Comparison of ENCODE assay signal across 8 cellular contexts in genomic region chr1:166975361-166976129, GRCh38. TPM values are rescaled to one million over a fixed set of nuclear protein-coding genes. Genes with fewer than 3 reads are reported as not detected.
A peak's percentile ranks its signal among the peaks of the same experiment; 100 is the strongest.
DNase-seq lines count a peak whose midpoint lies in the region; ATAC-seq and TF ChIP-seq lines count a peak whose summit lies in the region.

ILDR2 (minus strand) TSS chr1:166975540; CDS start chr1:166975268, 272 bp downstream.

- intact Hi-C loops in heart right ventricle (cut with DNase I), result loop anchor here in 3 of 10 donors (5.0 to 10.0 kb wide), 3 partner anchors 61 to 82 kb away; no protein-coding TSS in a partner anchor

- ATAC-seq in GM18909 (IDR thresholded peaks at IDR 0.05; ENCODE audit: poor library complexity, unreplicated experiment) (peak; percentile 68), HG03354 (IDR thresholded peaks at IDR 0.05; ENCODE audit: poor library complexity, severe bottlenecking, unreplicated experiment) (peak; percentile 74), heart right ventricle (peak; percentile 57 to 92 (median 82))

- H3K27me3 ChIP-seq in heart right ventricle, result peaks cover 0 to 69% (median 36%) of the 10 kb centered on the region in 7 donors

- H3K36me3 Mint-ChIP-seq in activated naive CD8-positive, alpha-beta T cell, result no peaks in the 10 kb centered on the region
- no peaks in the 10 kb centered on the region for H3K36me3 Mint-ChIP-seq in progenitor cell of endocrine pancreas (ENCODE audit: insufficient read depth)

- no peaks in the 10 kb centered on the region for H3K9me3 ChIP-seq in heart right ventricle

- WGBS in heart right ventricle, 2 donors, result 1% methylated on average over 54 to 97 of the region's 97 CpGs
- under 1% methylated on average over 97 of the region's 97 CpGs for whole genome bisulfite sequencing in urinary bladder

- H3K27me3 Mint-ChIP-seq in activated naive CD8-positive, alpha-beta T cell, result peaks cover 13% of the 10 kb centered on the region
- peaks cover 75% of the 10 kb centered on the region for H3K27me3 Mint-ChIP-seq in progenitor cell of endocrine pancreas

- H3K36me3 ChIP-seq in heart right ventricle (no peaks in the 10 kb centered on the region), urinary bladder (ENCODE audit: insufficient read depth) (no peaks in the 10 kb centered on the region)

- in situ Hi-C loops in SK-MEL-5 (cut with HindIII; ENCODE audit: low pct_unique_long_range_greater_than_20kb, low sequenced_read_pairs), result no loop called here

- peak within 1 kb of the TSS; percentile 83 for H3K27ac Mint-ChIP-seq in activated naive CD8-positive, alpha-beta T cell
- H3K27ac Mint-ChIP-seq in progenitor cell of endocrine pancreas, result peak within 1 kb of the TSS; percentile 2

- H3K4me3 ChIP-seq in heart right ventricle, result peak within 1 kb of the TSS; percentile 42 to 78 (median 70)
- peak within 1 kb of the TSS; percentile 77 for H3K4me3 ChIP-seq in urinary bladder (ENCODE audit: low read depth, low read length)

- peak within 1 kb of the TSS; percentile 94 for H3K4me3 Mint-ChIP-seq in activated naive CD8-positive, alpha-beta T cell
- peak within 1 kb of the TSS; percentile 78 for H3K4me3 Mint-ChIP-seq in progenitor cell of endocrine pancreas (ENCODE audit: low read depth)

- H3K27ac ChIP-seq in heart right ventricle (peak within 1 kb of the TSS in 9 of 10 donors; percentile 8 to 85 (median 67)), urinary bladder (ENCODE audit: low read depth) (no peak within 1 kb of the TSS)

- no peaks in the 10 kb centered on the region for H3K9me3 Mint-ChIP-seq in activated naive CD8-positive, alpha-beta T cell (ENCODE audit: low read depth)
- no peaks in the 10 kb centered on the region for H3K9me3 Mint-ChIP-seq in progenitor cell of endocrine pancreas (ENCODE audit: low read depth)

- peaks cover 23% of the 10 kb centered on the region for H3K4me1 Mint-ChIP-seq in activated naive CD8-positive, alpha-beta T cell (ENCODE audit: low read depth)
- peaks cover 10% of the 10 kb centered on the region for H3K4me1 Mint-ChIP-seq in progenitor cell of endocrine pancreas (ENCODE audit: low read depth)

- DNase-seq in AG08396 (ENCODE audit: low spot score) (peak; percentile 63), SK-MEL-5 (ENCODE audit: low read depth, low spot score) (peak; percentile 6), heart right ventricle (peak; percentile 32 to 55), progenitor cell of endocrine pancreas (ENCODE audit: low spot score, unreplicated experiment) (peak; percentile 40)

- peak in 1 of 9 donors; percentile 34 for TF ChIP-seq CTCF in heart right ventricle (IDR thresholded peaks at IDR 0.05)
- peak; percentile 29 for TF ChIP-seq CTCF in progenitor cell of endocrine pancreas (IDR thresholded peaks at IDR 0.05; ENCODE audit: unreplicated experiment)

- H3K4me1 ChIP-seq in heart right ventricle (peaks cover 0 to 19% (median 9%) of the 10 kb centered on the region in 9 donors), urinary bladder (ENCODE audit: insufficient read depth) (no peaks in the 10 kb centered on the region)

RNA-seq across cellular contexts. Expression of gene ILDR2, which starts in this region (rescaled TPM):
- total RNA-seq in SK-MEL-5 (2014; rRNA removed; shearing (Covaris generic)), result 0.79 and 0.90 TPM in 2 replicates
- 0.23 and 0.58 TPM in 2 replicates for polyA plus RNA-seq in SK-MEL-5 (2015; cell fraction: cytosol; rRNA removed)
- polyA plus RNA-seq in SK-MEL-5 (2015; cell fraction: nucleus; rRNA removed), result 0.04 TPM in 1 of 2 replicates, not detected in the other
- 10 to 100 TPM in 1 of 10 donors, 1 to 10 TPM in 9; 3.1 to 12.6 (median 5.1) TPM for total RNA-seq in heart right ventricle
- under 1 TPM; 0.29 to 0.80 TPM for polyA plus RNA-seq in heart right ventricle
- total RNA-seq in progenitor cell of endocrine pancreas, result 1.4 and 1.7 TPM in 2 replicates
- 4.1 TPM for total RNA-seq in urinary bladder
- polyA plus RNA-seq in urinary bladder, result 1.6 TPM

Comparison
In these comparisons a context has a peak if more than half of its experiments do, and no peak if none do; other contexts are left out.
1. Peak in DNase-seq in SK-MEL-5; RNA of the gene not detected or under 1 TPM.
2. DNase-seq: peak in every context shown above with its lines; median percentile 63 in AG08396; 44 in heart right ventricle; 40 in progenitor cell of endocrine pancreas; 6 in SK-MEL-5.